14 cellular contexts compared by ENCODE assay signal in genomic region chr22:45830531-45831245, GRCh38.
A peak's percentile ranks its signal among the peaks of the same experiment; 100 is the strongest.
DNase-seq lines count a peak whose midpoint lies in the region; FAIRE-seq and TF ChIP-seq lines count a peak whose summit lies in the region.
"Had no signal": no experiment of that assay in that cellular context is flagged by ENCODE, and none has a peak within 500 bp of the region (broad histone marks: within the 10 kb centered on the region; RNA-seq: fewer than 3 reads in every experiment).

No MANE protein-coding gene starts in this region.

- H3K79me2 ChIP-seq in mammary epithelial cell (ENCODE audit: insufficient read depth, low read length), result no peaks in the 10 kb centered on the region

- BruUV-seq in mammary epithelial cell (replicated peaks; lab: Mats Ljungman, UMichigan), result no TSS peak

- 97% methylated on average over 3 of the region's 3 CpGs for WGBS in mammary epithelial cell (ENCODE audit: low coverage, missing lambda C conversion rate)
- 88 to 100% methylated on average over 1 of the region's 3 CpGs for WGBS in mesodermal cell (ENCODE audit: insufficient coverage in 2 of 2), 2 experiments

- intact Hi-C loops in mammary epithelial cell (cut with micrococcal nuclease), result no loop called here

- in situ Hi-C loops in mammary epithelial cell (cut with MboI; ENCODE audit: low sequenced_read_pairs in 2 of 2), result no loop called here

- no peak overlapping the region for H2AFZ ChIP-seq in mammary epithelial cell (ENCODE audit: low read depth, low read length)

- no peaks in the 10 kb centered on the region for H4K20me1 ChIP-seq in mammary epithelial cell (ENCODE audit: insufficient read depth, low read length)

- TF ChIP-seq CTCF in mammary epithelial cell (conservative IDR thresholded peaks at IDR 0.05 in 1 of 2, IDR thresholded peaks at IDR 0.05 in 1 of 2; ENCODE audit: extremely low read depth in 1 of 2, insufficient read depth in 1 of 2, low read depth in 1 of 2, low read length in 2 of 2), result no peak

- no peak overlapping the region for H3K4me2 ChIP-seq in mammary epithelial cell (ENCODE audit: insufficient read depth, low read depth, low read length)

- H3K36me3 ChIP-seq in mammary epithelial cell (ENCODE audit: insufficient read depth, low read length) (no peaks in the 10 kb centered on the region), mesodermal cell (ENCODE audit: control insufficient read depth, insufficient read depth, low read length) (peaks cover 16% of the 10 kb centered on the region), H7 (replicated peaks; ENCODE audit: control insufficient read depth, insufficient read depth, low read length) (peaks cover 2% of the 10 kb centered on the region; the same call in 1 of the 2 replicates)

- H3K4me1 ChIP-seq in mammary epithelial cell (ENCODE audit: insufficient read depth, low read length) (peaks cover 30% of the 10 kb centered on the region), mesodermal cell (ENCODE audit: control insufficient read depth, insufficient read depth, low read length, poor library complexity, severe bottlenecking) (peaks cover 10% of the 10 kb centered on the region)

- H3K9me3 ChIP-seq in mammary epithelial cell (replicated peaks; ENCODE audit: insufficient read depth, low read length) (peaks cover 3% of the 10 kb centered on the region), mesodermal cell (ENCODE audit: control insufficient read depth, low read length) (no peaks in the 10 kb centered on the region)

- dilution Hi-C loops in mammary epithelial cell (cut with HindIII; ENCODE audit: low sequenced_read_pairs), result loop anchor here (5.0 to 25.0 kb wide), 2 partner anchors 68 to 307 kb away; no protein-coding TSS in a partner anchor

- CTCF ChIA-PET in mammary epithelial cell (lab: Charles Lee; ENCODE audit: low non-redundant PET), result no interaction called here

- no peak for FAIRE-seq in RCC 7860 (lab: Jason Lieb, UNC)

- H3K9ac ChIP-seq in mammary epithelial cell (ENCODE audit: insufficient read depth, low read length), result no peak overlapping the region

- H3K27me3 ChIP-seq in mammary epithelial cell (ENCODE audit: insufficient read depth, low read length) (no peaks in the 10 kb centered on the region), H7 (ENCODE audit: control insufficient read depth, insufficient read depth, low read length) (no peaks in the 10 kb centered on the region)

- DNase-seq in ELR (ENCODE audit: low read depth) (peak; percentile 87), NCI-H187 (lab: John Stamatoyannopoulos, UW) (peak; percentile 21 to 26), mammary epithelial cell (peak; percentile 54), amygdala (lab: John Stamatoyannopoulos, UW) (no peak), UCSD-AML1 (lab: John Stamatoyannopoulos, UW; ENCODE audit: unreplicated experiment) (no peak), H7 (no peak), RCC 7860 (ENCODE audit: low spot score) (no peak)
- DNase-seq: activated CD8-positive, alpha-beta memory T cell treated with anti-CD3 and anti-CD28 coated beads for 24 hours; CD4-positive, CD25-positive, alpha-beta regulatory T cell; NCI-H1048; stimulated activated CD4-positive, alpha-beta T cell treated with anti-CD3 and anti-CD28 coated beads, Interleukin-4, amount 100 ng/mL, for 24 hours had no signal

- H3K27ac ChIP-seq in mammary epithelial cell (ENCODE audit: insufficient read depth, low read depth, low read length) (no peak overlapping the region), mesodermal cell (ENCODE audit: low read depth, low read length, severe bottlenecking) (peak overlapping the region; percentile 39)
- H3K27ac ChIP-seq: HL-60 had no signal

- no peak overlapping the region for H3K4me3 ChIP-seq in mammary epithelial cell (replicated peaks in 1 of 3; ENCODE audit: insufficient read depth in 1 of 3, low read depth in 2 of 3, low read length in 3 of 3)
- no peak overlapping the region for H3K4me3 ChIP-seq in mesodermal cell (ENCODE audit: extremely low read depth, insufficient read depth, low read length, poor library complexity, severe bottlenecking)
- H3K4me3 ChIP-seq in H7 (ENCODE audit: insufficient read depth, low read depth, low read length), result no peak overlapping the region
- H3K4me3 ChIP-seq: lung had no signal

Comparison
In these comparisons a context has a peak if more than half of its experiments do, and no peak if none do; other contexts are left out.
1. DNase-seq: peak in ELR (single experiment), NCI-H187 (2 of 2) and mammary epithelial cell (single experiment); none in amygdala (0 of 56), UCSD-AML1 (single experiment), H7 (single experiment) and RCC 7860 (single experiment).